ENCODE assay signal across 18 cellular contexts in genomic region chr15:78127882-78128281, GRCh38. TPM values are rescaled to one million over a fixed set of nuclear protein-coding genes. Genes with fewer than 3 reads are reported as not detected.
DNase-seq lines count a peak whose midpoint lies in the region; ATAC-seq and TF ChIP-seq lines count a peak whose summit lies in the region.
"Had no signal": no experiment of that assay in that cellular context is flagged by ENCODE, and none has a peak within 500 bp of the region (broad histone marks: within the 10 kb centered on the region; RNA-seq: fewer than 3 reads in every experiment).

No MANE protein-coding gene starts in this region.

- H3K27me3 Mint-ChIP-seq in T-helper 1 cell treated with Interleukin-12 subunit alpha and Interleukin-12 subunit beta and Interleukin-4 antibody, amounts not matched to agents 30 μg/mL and 1 μg/mL, for 36 hours (ENCODE audit: low read depth): no peaks in the 10 kb centered on the region
- H3K27me3 Mint-ChIP-seq: activated CD4-positive, alpha-beta T cell treated with anti-CD3 and anti-CD28 coated beads for 36 hours had no signal

- H3K9me3 Mint-ChIP-seq in T-helper 1 cell treated with Interleukin-12 subunit alpha and Interleukin-12 subunit beta and Interleukin-4 antibody, amounts not matched to agents 30 μg/mL and 1 μg/mL, for 36 hours: no peaks in the 10 kb centered on the region
- H3K9me3 Mint-ChIP-seq: immature natural killer cell had no signal

- peak overlapping the region; percentile 55 for H3K27ac Mint-ChIP-seq in T-helper 1 cell treated with Interleukin-12 subunit alpha and Interleukin-12 subunit beta and Interleukin-4 antibody, amounts not matched to agents 30 μg/mL and 1 μg/mL, for 36 hours
- H3K27ac Mint-ChIP-seq: activated CD4-positive, alpha-beta T cell treated with anti-CD3 and anti-CD28 coated beads for 36 hours had no signal

- TF ChIP-seq POLR2A in prostate gland (IDR thresholded peaks at IDR 0.05): no peak

- peaks cover 15% of the 10 kb centered on the region for H3K4me1 Mint-ChIP-seq in T-helper 1 cell treated with Interleukin-12 subunit alpha and Interleukin-12 subunit beta and Interleukin-4 antibody, amounts not matched to agents 30 μg/mL and 1 μg/mL, for 36 hours (ENCODE audit: low read depth)

- peaks cover 1% of the 10 kb centered on the region for H3K36me3 Mint-ChIP-seq in T-helper 1 cell treated with Interleukin-12 subunit alpha and Interleukin-12 subunit beta and Interleukin-4 antibody, amounts not matched to agents 30 μg/mL and 1 μg/mL, for 36 hours (ENCODE audit: low read depth)
- H3K36me3 Mint-ChIP-seq: immature natural killer cell had no signal

- H3K27me3 ChIP-seq in colonic mucosa (no peaks in the 10 kb centered on the region), prostate gland (replicated peaks; ENCODE audit: insufficient read depth) (no peaks in the 10 kb centered on the region)
- H3K27me3 ChIP-seq: ascending aorta, upper lobe of right lung had no signal

- no peak for TF ChIP-seq CTCF in colonic mucosa (IDR thresholded peaks at IDR 0.05)
- no peak for TF ChIP-seq CTCF in prostate gland (IDR thresholded peaks at IDR 0.05)

- H3K4me3 Mint-ChIP-seq in T-helper 1 cell treated with Interleukin-12 subunit alpha and Interleukin-12 subunit beta and Interleukin-4 antibody, amounts not matched to agents 30 μg/mL and 1 μg/mL, for 36 hours: no peak overlapping the region
- H3K4me3 Mint-ChIP-seq: activated CD4-positive, alpha-beta T cell treated with anti-CD3 and anti-CD28 coated beads for 36 hours; immature natural killer cell had no signal

- no peak overlapping the region for H3K4me3 ChIP-seq in colonic mucosa
- no peak overlapping the region for H3K4me3 ChIP-seq in prostate gland
- H3K4me3 ChIP-seq: ascending aorta, K562, upper lobe of right lung had no signal

- H3K9me3 ChIP-seq in colonic mucosa (no peaks in the 10 kb centered on the region), prostate gland (no peaks in the 10 kb centered on the region)
- H3K9me3 ChIP-seq: ascending aorta, upper lobe of right lung had no signal

- no peaks in the 10 kb centered on the region for H3K4me1 ChIP-seq in colonic mucosa
- peaks cover 4% of the 10 kb centered on the region for H3K4me1 ChIP-seq in prostate gland (replicated peaks)

- intact Hi-C loops in colonic mucosa (cut with DNase I): loop anchor here (5.0 kb wide), 1 partner anchor 114 kb away; no protein-coding TSS in a partner anchor
- intact Hi-C loops in prostate gland (cut with DNase I): no loop called here

- WGBS in prostate gland: 74% methylated on average over 2 of the region's 2 CpGs

- peak overlapping the region; percentile 44 for H3K27ac ChIP-seq in colonic mucosa
- peak overlapping the region in 1 of 2 donors; percentile 23 for H3K27ac ChIP-seq in prostate gland
- H3K27ac ChIP-seq: ascending aorta, upper lobe of right lung had no signal

- H3K36me3 ChIP-seq in colonic mucosa (no peaks in the 10 kb centered on the region), prostate gland (no peaks in the 10 kb centered on the region)
- H3K36me3 ChIP-seq: ascending aorta, upper lobe of right lung had no signal

- ATAC-seq in HG03135 (IDR thresholded peaks at IDR 0.05; ENCODE audit: unreplicated experiment): no peak
- ATAC-seq: activated CD4-positive, alpha-beta T cell treated with anti-CD3 and anti-CD28 coated beads for 36 hours; upper lobe of right lung had no signal

- DNase-seq in T-helper 1 cell: no peak
- DNase-seq in HuH-7 (ENCODE audit: low spot score): peak; percentile 37
- no peak for DNase-seq in colonic mucosa
- peak; percentile 58 for DNase-seq in prostate gland (ENCODE audit: low spot score)
- no peak for DNase-seq in epidermal melanocyte (ENCODE audit: insufficient read length, low spot score)
- no peak for DNase-seq in NCI-H2107 treated with DMSO at 0.1 percent for 48 hours (lab: John Stamatoyannopoulos, UW; ENCODE audit: unreplicated experiment)
- DNase-seq: activated CD4-positive, alpha-beta T cell treated with anti-CD3 and anti-CD28 coated beads for 36 hours; immature natural killer cell; mesendoderm; Right ventricle myocardium superior; stimulated activated CD4-positive, alpha-beta T cell treated with anti-CD3 and anti-CD28 coated beads, Interleukin-4, amount 100 ng/mL, for 24 hours had no signal

- no peak overlapping the region for H3K9ac ChIP-seq in colonic mucosa (ENCODE audit: low read depth in 2 of 2, low read length in 2 of 2)

RNA-seq across cellular contexts. Expression of gene CIB2, which starts 3.4 kb away (rescaled TPM):
- 10 to 100 TPM in 1 of 2 donors, 1 to 10 TPM in 1; 6.8 to 14.6 TPM for total RNA-seq in colonic mucosa
- total RNA-seq in prostate gland: 10 to 100 TPM; 16.7 to 23.0 TPM

RNA-seq across cellular contexts. Expression of gene IDH3A, which starts 21.3 kb away (rescaled TPM):
- total RNA-seq in colonic mucosa (100 to 1,000 TPM; 203 to 264 TPM), prostate gland (100 to 1,000 TPM in 1 of 2 donors, 10 to 100 TPM in 1; 32.1 to 115 TPM)

RNA-seq across cellular contexts. Expression of gene SH2D7, which starts 35.5 kb away (rescaled TPM):
- total RNA-seq in colonic mucosa: 1 to 10 TPM in 1 of 2 donors, under 1 TPM in 1; 0.58 to 1.6 TPM
- under 1 TPM in 1 of 2 donors, not detected in 1; 0.28 TPM for total RNA-seq in prostate gland
- total RNA-seq: activated CD4-positive, alpha-beta T cell treated with anti-CD3 and anti-CD28 coated beads for 36 hours; ascending aorta; epithelial cell of proximal tubule; K562; osteoblast; Right ventricle myocardium superior; upper lobe of right lung had no signal

RNA-seq across cellular contexts. Expression of gene TBC1D2B, which starts 50.4 kb away (rescaled TPM):
- total RNA-seq in colonic mucosa (10 to 100 TPM; 35.9 to 49.1 TPM), prostate gland (10 to 100 TPM; 21.5 to 49.5 TPM)

Comparison
In these comparisons a context has a peak if more than half of its experiments do, and no peak if none do; other contexts are left out.
1. DNase-seq: peak in HuH-7 (single experiment) and prostate gland (single experiment); none in T-helper 1 cell (0 of 5), colonic mucosa (single experiment), epidermal melanocyte (single experiment) and NCI-H2107 treated with DMSO at 0.1 percent for 48 hours (single experiment).